8 cellular contexts compared by ENCODE assay signal in genomic region chr10:94361161-94361794, GRCh38. TPM values are rescaled to one million over a fixed set of nuclear protein-coding genes. Genes with fewer than 3 reads are reported as not detected.
DNase-seq lines count a peak whose midpoint lies in the region; ATAC-seq and TF ChIP-seq lines count a peak whose summit lies in the region.

No MANE protein-coding gene starts in this region.

- no peaks in the 10 kb centered on the region for H3K9me3 ChIP-seq in SK-N-SH
- H3K9me3 ChIP-seq in RWPE2 (ENCODE audit: severe bottlenecking), result no peaks in the 10 kb centered on the region
- no peaks in the 10 kb centered on the region for H3K9me3 ChIP-seq in smooth muscle cell (replicated peaks; ENCODE audit: low read depth)

- no peak for TF ChIP-seq POLR2A in erythroblast (IDR thresholded peaks at IDR 0.05; ENCODE audit: low read length)

- TF ChIP-seq CTCF in SK-N-SH (IDR thresholded peaks at IDR 0.05) (no peak), RWPE2 (IDR thresholded peaks at IDR 0.05; ENCODE audit: poor library complexity, severe bottlenecking) (no peak), smooth muscle cell (IDR thresholded peaks at IDR 0.05; ENCODE audit: borderline replicate concordance, insufficient read depth, poor library complexity, severe bottlenecking) (no peak)

- no peak for TF ChIP-seq EP300 in SK-N-SH (IDR thresholded peaks at IDR 0.05; ENCODE audit: borderline replicate concordance in 1 of 2, low read depth in 1 of 2, low read length in 1 of 2)

- H3K79me2 ChIP-seq in SK-N-SH (ENCODE audit: insufficient read depth) (peaks cover 46% of the 10 kb centered on the region), smooth muscle cell (ENCODE audit: low read depth) (peaks cover 20% of the 10 kb centered on the region)

- peak; percentile 9 for DNase-seq in SK-N-SH
- no peak for DNase-seq in RWPE2 (ENCODE audit: low spot score)
- DNase-seq in erythroblast (lab: John Stamatoyannopoulos, UW), result peak; percentile 58 to 73
- DNase-seq in smooth muscle cell (lab: John Stamatoyannopoulos, UW; ENCODE audit: unreplicated experiment), result no peak
- DNase-seq in stimulated activated CD4-positive, alpha-beta T cell treated with anti-CD3 and anti-CD28 coated beads, Interleukin-1b, Interleukin-23, amount 100 ng/mL, for 48 hours, result no peak
- DNase-seq in anterior cingulate cortex (lab: John Stamatoyannopoulos, UW), result no peak

- peaks cover 17% of the 10 kb centered on the region in 2 experiments for H3K36me3 ChIP-seq in SK-N-SH (replicated peaks in 1 of 2; ENCODE audit: control insufficient read depth in 1 of 2, insufficient read depth in 2 of 2, low read length in 1 of 2)
- H3K36me3 ChIP-seq in RWPE2 (ENCODE audit: low read depth), result peaks cover 48% of the 10 kb centered on the region
- peaks cover 8% of the 10 kb centered on the region for H3K36me3 ChIP-seq in smooth muscle cell (ENCODE audit: low read depth)

- CTCF ChIA-PET in SK-N-SH (lab: Yijun Ruan, JAX), result interaction anchor here (0.9 to 2.9 kb wide), 4 partner anchors 48 to 807 kb away, joined by 3 to 18 read pairs (median 4); no protein-coding TSS in a partner anchor

- no peak for TF ChIP-seq RAD21 in SK-N-SH (IDR thresholded peaks at IDR 0.05; ENCODE audit: low read length)

- H3F3A ChIP-seq in SK-N-SH (replicated peaks; ENCODE audit: insufficient read depth), result peaks cover 21% of the 10 kb centered on the region
- H3F3A ChIP-seq in smooth muscle cell (ENCODE audit: low read depth), result peaks cover 17% of the 10 kb centered on the region

- WGBS in SK-N-SH (ENCODE audit: low lambda C conversion rate), result 24% methylated on average over 4 of the region's 4 CpGs
- 93% methylated on average over 4 of the region's 4 CpGs for WGBS in smooth muscle cell (ENCODE audit: low lambda C conversion rate)

- H3K27me3 ChIP-seq in SK-N-SH (ENCODE audit: insufficient read depth), result no peaks in the 10 kb centered on the region
- H3K27me3 ChIP-seq in RWPE2 (ENCODE audit: insufficient read depth, poor library complexity, severe bottlenecking), result no peaks in the 10 kb centered on the region
- H3K27me3 ChIP-seq in smooth muscle cell (ENCODE audit: low read depth), result no peaks in the 10 kb centered on the region

- H3K9ac ChIP-seq in SK-N-SH (peak overlapping the region; percentile 72; the same call in 1 of the 2 replicates), smooth muscle cell (ENCODE audit: low read depth) (peak overlapping the region; percentile 82)

- no peaks in the 10 kb centered on the region for H4K20me1 ChIP-seq in SK-N-SH (ENCODE audit: insufficient read depth)
- H4K20me1 ChIP-seq in smooth muscle cell (ENCODE audit: low read depth), result peaks cover 26% of the 10 kb centered on the region

- peak overlapping the region; percentile 79 to 87 for H3K4me3 ChIP-seq in SK-N-SH (ENCODE audit: low read depth in 2 of 2, low read length in 1 of 2)
- H3K4me3 ChIP-seq in RWPE2 (ENCODE audit: severe bottlenecking), result peak overlapping the region; percentile 68
- peak overlapping the region; percentile 55 for H3K4me3 ChIP-seq in smooth muscle cell

- peak overlapping the region in 1 of 2 experiments; percentile 81; a peak in 1 of 4 replicates for H3K27ac ChIP-seq in SK-N-SH (ENCODE audit: low read depth in 2 of 2, low read length in 1 of 2)
- H3K27ac ChIP-seq in RWPE2 (ENCODE audit: poor library complexity, severe bottlenecking), result peak overlapping the region; percentile 61
- H3K27ac ChIP-seq in smooth muscle cell (ENCODE audit: low read depth), result peak overlapping the region; percentile 90

- no peak overlapping the region for H2AFZ ChIP-seq in SK-N-SH (ENCODE audit: low read depth)
- no peak overlapping the region for H2AFZ ChIP-seq in smooth muscle cell (ENCODE audit: low read depth)

- H3K9me2 ChIP-seq in SK-N-SH, result no peaks in the 10 kb centered on the region

- H3K4me2 ChIP-seq in SK-N-SH (peak overlapping the region; percentile 78), smooth muscle cell (peak overlapping the region; percentile 86)

- no peak for ATAC-seq in SK-N-SH treated with all-trans-retinoic acid at 6 μM for 48 hours
- no peak for ATAC-seq in RWPE2 (ENCODE audit: low read depth)
- ATAC-seq in GM19328 (IDR thresholded peaks at IDR 0.05; ENCODE audit: unreplicated experiment), result no peak

- H3K4me1 ChIP-seq in SK-N-SH (ENCODE audit: control insufficient read depth in 1 of 2, insufficient read depth in 2 of 2, low read depth in 1 of 2, low read length in 1 of 2) (peaks cover 7 to 10% of the 10 kb centered on the region in 2 experiments; a peak in 3 of 4 replicates), RWPE2 (ENCODE audit: insufficient read depth, poor library complexity, severe bottlenecking) (peaks cover 12% of the 10 kb centered on the region), smooth muscle cell (ENCODE audit: low read depth) (peaks cover 12% of the 10 kb centered on the region)

- POLR2A ChIA-PET in SK-N-SH (lab: Yijun Ruan, JAX), result no interaction called here

TF ChIP-seq in SK-N-SH, 30 proteins besides CTCF, POLR2A, EP300 and RAD21:
- TF ChIP-seq GABPA (IDR thresholded peaks at IDR 0.05; ENCODE audit: low read depth), result no peak
- TF ChIP-seq NFIC (IDR thresholded peaks at IDR 0.05; ENCODE audit: borderline replicate concordance), result peak; percentile 46; the same call in 1 of the 2 replicates
TF ChIP-seq in SK-N-SH: peak in this region for 1.

TF ChIP-seq in SK-N-SH treated with all-trans-retinoic acid at 6 μM for 48 hours, 23 proteins besides CTCF, POLR2A, EP300 and RAD21:
- TF ChIP-seq ZNF70 (CRISPR knock-in tag; IDR thresholded peaks at IDR 0.05) (no peak), ZC3H10 (CRISPR knock-in tag; IDR thresholded peaks at IDR 0.05) (no peak), GLIS3 (CRISPR knock-in tag; IDR thresholded peaks at IDR 0.05) (no peak), BACH2 (CRISPR knock-in tag; IDR thresholded peaks at IDR 0.05; ENCODE audit: borderline replicate concordance) (no peak), RARB (CRISPR knock-in tag; IDR thresholded peaks at IDR 0.05) (no peak), ARNTL (CRISPR knock-in tag; IDR thresholded peaks at IDR 0.05; ENCODE audit: borderline replicate concordance, low read depth) (no peak), PPARA (CRISPR knock-in tag; IDR thresholded peaks at IDR 0.05; ENCODE audit: borderline replicate concordance) (no peak), TCF4 (CRISPR knock-in tag; IDR thresholded peaks at IDR 0.05; ENCODE audit: borderline replicate concordance) (no peak)
- TF ChIP-seq, protein P1, sequence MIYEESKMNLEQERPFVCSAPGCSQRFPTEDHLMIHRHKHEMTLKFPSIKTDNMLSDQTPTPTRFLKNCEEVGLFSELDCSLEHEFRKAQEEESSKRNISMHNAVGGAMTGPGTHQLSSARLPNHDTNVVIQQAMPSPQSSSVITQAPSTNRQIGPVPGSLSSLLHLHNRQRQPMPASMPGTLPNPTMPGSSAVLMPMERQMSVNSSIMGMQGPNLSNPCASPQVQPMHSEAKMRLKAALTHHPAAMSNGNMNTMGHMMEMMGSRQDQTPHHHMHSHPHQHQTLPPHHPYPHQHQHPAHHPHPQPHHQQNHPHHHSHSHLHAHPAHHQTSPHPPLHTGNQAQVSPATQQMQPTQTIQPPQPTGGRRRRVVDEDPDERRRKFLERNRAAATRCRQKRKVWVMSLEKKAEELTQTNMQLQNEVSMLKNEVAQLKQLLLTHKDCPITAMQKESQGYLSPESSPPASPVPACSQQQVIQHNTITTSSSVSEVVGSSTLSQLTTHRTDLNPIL (CRISPR knock-in tag; IDR thresholded peaks at IDR 0.05; ENCODE audit: low read depth), result no peak
- TF ChIP-seq, protein P2, sequence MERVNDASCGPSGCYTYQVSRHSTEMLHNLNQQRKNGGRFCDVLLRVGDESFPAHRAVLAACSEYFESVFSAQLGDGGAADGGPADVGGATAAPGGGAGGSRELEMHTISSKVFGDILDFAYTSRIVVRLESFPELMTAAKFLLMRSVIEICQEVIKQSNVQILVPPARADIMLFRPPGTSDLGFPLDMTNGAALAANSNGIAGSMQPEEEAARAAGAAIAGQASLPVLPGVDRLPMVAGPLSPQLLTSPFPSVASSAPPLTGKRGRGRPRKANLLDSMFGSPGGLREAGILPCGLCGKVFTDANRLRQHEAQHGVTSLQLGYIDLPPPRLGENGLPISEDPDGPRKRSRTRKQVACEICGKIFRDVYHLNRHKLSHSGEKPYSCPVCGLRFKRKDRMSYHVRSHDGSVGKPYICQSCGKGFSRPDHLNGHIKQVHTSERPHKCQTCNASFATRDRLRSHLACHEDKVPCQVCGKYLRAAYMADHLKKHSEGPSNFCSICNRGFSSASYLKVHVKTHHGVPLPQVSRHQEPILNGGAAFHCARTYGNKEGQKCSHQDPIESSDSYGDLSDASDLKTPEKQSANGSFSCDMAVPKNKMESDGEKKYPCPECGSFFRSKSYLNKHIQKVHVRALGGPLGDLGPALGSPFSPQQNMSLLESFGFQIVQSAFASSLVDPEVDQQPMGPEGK (CRISPR knock-in tag; IDR thresholded peaks at IDR 0.05; ENCODE audit: borderline replicate concordance), result no peak

RNA-seq across cellular contexts. Expression of gene NOC3L, which starts 1.5 kb away (rescaled TPM):
- 9.0 and 15.4 TPM in 2 replicates for polyA plus RNA-seq in SK-N-SH (2012; rRNA removed)
- polyA plus RNA-seq in SK-N-SH (2012; cell fraction: cytosol; rRNA removed), result 12.4 and 13.4 TPM in 2 replicates
- 13.5 and 36.9 TPM in 2 replicates for polyA plus RNA-seq in SK-N-SH (2012; cell fraction: nucleus; rRNA removed)
- 21.6 and 27.3 TPM in 2 replicates for total RNA-seq in smooth muscle cell
- polyA plus RNA-seq in smooth muscle cell, result 8.7 and 8.8 TPM in 2 replicates

RNA-seq across cellular contexts. Expression of gene TBC1D12, which starts 41.1 kb away (rescaled TPM):
- polyA plus RNA-seq in SK-N-SH (2012; rRNA removed) (1.8 and 2.5 TPM in 2 replicates), smooth muscle cell (3.8 and 5.2 TPM in 2 replicates)
- 3.0 and 3.8 TPM in 2 replicates for polyA plus RNA-seq in SK-N-SH (2012; cell fraction: cytosol; rRNA removed)
- 2.4 and 5.0 TPM in 2 replicates for polyA plus RNA-seq in SK-N-SH (2012; cell fraction: nucleus; rRNA removed)
- total RNA-seq in smooth muscle cell, result 9.4 and 11.2 TPM in 2 replicates

Comparison
In these comparisons a context has a peak if more than half of its experiments do, and no peak if none do; other contexts are left out.
1. DNase-seq: peak in SK-N-SH (single experiment) and erythroblast (2 of 2); none in RWPE2 (single experiment), smooth muscle cell (single experiment), stimulated activated CD4-positive, alpha-beta T cell treated with anti-CD3 and anti-CD28 coated beads, Interleukin-1b, Interleukin-23, amount 100 ng/mL, for 48 hours (single experiment) and anterior cingulate cortex (0 of 58).
2. Peak in every context shown above with its lines, with median percentiles within 50 percentile points of each other: H3K4me3 ChIP-seq.